ENCODE assay signal across 26 cellular contexts in the genomic region with DNA sequence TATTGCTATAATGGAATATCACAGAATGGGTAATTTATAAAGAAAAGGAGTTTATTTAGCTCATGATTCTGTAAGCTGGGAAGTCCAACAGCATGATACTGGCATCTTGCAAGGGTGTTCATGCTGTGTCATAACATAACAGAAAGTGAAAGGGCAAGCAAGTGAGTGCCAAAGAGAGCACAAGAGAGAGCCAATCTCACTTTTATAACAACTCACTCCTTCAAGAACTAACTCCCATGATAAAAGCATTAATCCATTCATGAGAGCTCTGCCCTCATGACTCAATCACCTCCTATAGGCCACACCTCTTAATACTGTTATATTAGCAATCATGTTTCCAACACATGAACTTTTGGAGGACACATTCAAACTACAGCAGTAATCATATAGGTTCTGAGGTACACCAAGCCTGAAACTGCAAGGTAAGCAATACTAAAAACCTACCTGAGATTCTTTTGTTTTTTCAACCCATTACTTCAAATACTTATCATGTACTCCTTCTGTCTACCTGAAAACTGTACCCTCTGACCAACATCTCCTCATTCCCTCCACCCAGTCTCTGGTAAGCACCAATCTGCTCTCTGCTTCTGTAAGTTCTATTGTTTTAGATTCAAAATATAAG.
DNase-seq lines count a peak whose midpoint lies in the region; ATAC-seq, FAIRE-seq and TF ChIP-seq lines count a peak whose summit lies in the region.
"Had no signal": no experiment of that assay in that cellular context is flagged by ENCODE, and none has a peak within 500 bp of the region (broad histone marks: within the 10 kb centered on the region; RNA-seq: fewer than 3 reads in every experiment).

No MANE protein-coding gene starts in this region.

- FAIRE-seq in HTR-8/SVneo (lab: Jason Lieb, UNC): no peak
- FAIRE-seq: GM12891, kidney had no signal

- DNase-seq in NAMALWA (ENCODE audit: low spot score): peak; percentile 21
- DNase-seq in fibroblast of the aortic adventitia (ENCODE audit: low read depth): peak; percentile 22
- no peak for DNase-seq in AG08395 (ENCODE audit: low spot score)
- no peak for DNase-seq in HTR-8/SVneo (ENCODE audit: insufficient read length, low spot score)
- DNase-seq in medulla oblongata (ENCODE audit: extremely low spot score): no peak
- no peak for DNase-seq in CD14-positive monocyte (ENCODE audit: low spot score)
- DNase-seq: activated CD8-positive, alpha-beta memory T cell treated with anti-CD3 and anti-CD28 coated beads for 24 hours; activated T-cell treated with anti-CD3 and anti-CD28 coated beads, Interleukin-2, amount 50 U/mL, for 24 hours; brain microvascular endothelial cell; effector memory CD8-positive, alpha-beta T cell; esophagus squamous epithelium; kidney; lower lobe of right lung; MG63; NCI-H1436; PC-9; SHP77; stomach; T1000; tibial artery had no signal

- H3K4me3 Mint-ChIP-seq in CD14-positive monocyte: no peak overlapping the region
- H3K4me3 Mint-ChIP-seq: activated T-cell treated with anti-CD3 and anti-CD28 coated beads, Interleukin-2, amount 50 U/mL, for 24 hours; effector memory CD8-positive, alpha-beta T cell; neural progenitor cell had no signal

- no peaks in the 10 kb centered on the region for H3K4me1 Mint-ChIP-seq in CD14-positive monocyte

- ATAC-seq in GM18519 (IDR thresholded peaks at IDR 0.05; ENCODE audit: low FRiP score, unreplicated experiment): peak; percentile 59
- ATAC-seq in GM19463 (IDR thresholded peaks at IDR 0.05; ENCODE audit: unreplicated experiment): peak; percentile 62
- ATAC-seq: effector memory CD8-positive, alpha-beta T cell; lower lobe of right lung; sciatic nerve had no signal

- intact Hi-C loops in CD14-positive monocyte (cut with micrococcal nuclease): no loop called here

- peaks cover 0 to 4% (median 2%) of the 10 kb centered on the region in 7 donors for H3K9me3 Mint-ChIP-seq in CD14-positive monocyte
- H3K9me3 Mint-ChIP-seq: activated T-cell treated with anti-CD3 and anti-CD28 coated beads, Interleukin-2, amount 50 U/mL, for 24 hours; neural progenitor cell had no signal

- TF ChIP-seq CTCF in fibroblast of the aortic adventitia (IDR thresholded peaks at IDR 0.05; ENCODE audit: insufficient read depth, low read length) (no peak), CD14-positive monocyte (IDR thresholded peaks at IDR 0.05) (no peak)

- no peaks in the 10 kb centered on the region for H3K36me3 Mint-ChIP-seq in CD14-positive monocyte
- H3K36me3 Mint-ChIP-seq: neural progenitor cell had no signal

- H3K27me3 Mint-ChIP-seq in CD14-positive monocyte (ENCODE audit: low read depth in 3 of 3): no peaks in the 10 kb centered on the region
- H3K27me3 Mint-ChIP-seq: activated T-cell treated with anti-CD3 and anti-CD28 coated beads, Interleukin-2, amount 50 U/mL, for 24 hours; effector memory CD8-positive, alpha-beta T cell had no signal

- no peak overlapping the region for H3K27ac Mint-ChIP-seq in CD14-positive monocyte
- H3K27ac Mint-ChIP-seq: activated T-cell treated with anti-CD3 and anti-CD28 coated beads, Interleukin-2, amount 50 U/mL, for 24 hours; effector memory CD8-positive, alpha-beta T cell; neural progenitor cell had no signal

- H3K4me3 ChIP-seq in fibroblast of the aortic adventitia (ENCODE audit: low read depth, low read length): no peak overlapping the region
- H3K4me3 ChIP-seq: esophagus squamous epithelium, HAP-1, lower lobe of right lung, MG63, neural progenitor cell, PC-9, stomach, tibial artery had no signal

Comparison
In these comparisons a context has a peak if more than half of its experiments do, and no peak if none do; other contexts are left out.
1. DNase-seq: peak in NAMALWA (single experiment) and fibroblast of the aortic adventitia (single experiment); none in AG08395 (single experiment), HTR-8/SVneo (single experiment), medulla oblongata (single experiment) and CD14-positive monocyte (single experiment).